ENCODE assay signal across 9 cellular contexts in genomic region chr9:37119360-37119759, GRCh38. TPM values are rescaled to one million over a fixed set of nuclear protein-coding genes. Genes with fewer than 3 reads are reported as not detected.
DNase-seq lines count a peak whose midpoint lies in the region; ATAC-seq and TF ChIP-seq lines count a peak whose summit lies in the region.
"Had no signal": no experiment of that assay in that cellular context is flagged by ENCODE, and none has a peak within 500 bp of the region (broad histone marks: within the 10 kb centered on the region; RNA-seq: fewer than 3 reads in every experiment).

No MANE protein-coding gene starts in this region.

- TF ChIP-seq CTCF in WTC11 (IDR thresholded peaks at IDR 0.05) = no peak
- no peak for TF ChIP-seq CTCF in tibial artery (IDR thresholded peaks at IDR 0.05)

- POLR2A ChIA-PET in WTC11 (lab: Charles Lee) = interaction anchor here (0.6 kb wide), 1 partner anchor 60 kb away, joined by 4 read pairs; no protein-coding TSS in a partner anchor

- H3K4me3 Mint-ChIP-seq in activated naive CD4-positive, alpha-beta T cell treated with anti-CD3 and anti-CD28 coated beads, Interleukin-2, amount 50 U/mL, for 24 hours = no peak overlapping the region
- peak overlapping the region; percentile 97 for H3K4me3 Mint-ChIP-seq in WTC11

- H3K9me3 ChIP-seq in iPS-15b (ENCODE audit: control insufficient read depth, insufficient read depth, low read length) (no peaks in the 10 kb centered on the region), tibial artery (no peaks in the 10 kb centered on the region)
- H3K9me3 ChIP-seq: mucosa of descending colon had no signal

- H3K27me3 ChIP-seq in iPS-15b (ENCODE audit: control insufficient read depth, insufficient read depth, low read length) (no peaks in the 10 kb centered on the region), tibial artery (no peaks in the 10 kb centered on the region)

- H3K27ac ChIP-seq in tibial artery = peak overlapping the region; percentile 88 to 96

- H3K4me3 ChIP-seq in iPS-15b (ENCODE audit: low read depth, low read length) (peak overlapping the region; percentile 84), tibial artery (peak overlapping the region in 1 of 2 donors; percentile 70)

- H3K9me3 Mint-ChIP-seq in activated naive CD4-positive, alpha-beta T cell treated with anti-CD3 and anti-CD28 coated beads, Interleukin-2, amount 50 U/mL, for 24 hours = no peaks in the 10 kb centered on the region
- peaks cover 6% of the 10 kb centered on the region for H3K9me3 Mint-ChIP-seq in WTC11

- H3K36me3 ChIP-seq in iPS-15b (ENCODE audit: control insufficient read depth, insufficient read depth, low read length) (no peaks in the 10 kb centered on the region), tibial artery (no peaks in the 10 kb centered on the region)

- peaks cover 29% of the 10 kb centered on the region for H3K4me1 Mint-ChIP-seq in activated naive CD4-positive, alpha-beta T cell treated with anti-CD3 and anti-CD28 coated beads, Interleukin-2, amount 50 U/mL, for 24 hours
- peaks cover 33% of the 10 kb centered on the region for H3K4me1 Mint-ChIP-seq in WTC11

- H3K27ac Mint-ChIP-seq in activated naive CD4-positive, alpha-beta T cell treated with anti-CD3 and anti-CD28 coated beads, Interleukin-2, amount 50 U/mL, for 24 hours = peak overlapping the region; percentile 100
- no peak overlapping the region; the same call in 1 of the 2 replicates for H3K27ac Mint-ChIP-seq in WTC11

- intact Hi-C loops in tibial artery (cut with DNase I; ENCODE audit: low total_unique reads) = loop anchor here (5.0 kb wide), 1 partner anchor 42 kb away; no protein-coding TSS in a partner anchor

- ATAC-seq in WTC11 = no peak
- ATAC-seq in HG03139 (IDR thresholded peaks at IDR 0.05; ENCODE audit: unreplicated experiment) = no peak

- H3K4me1 ChIP-seq in iPS-15b (ENCODE audit: control insufficient read depth, insufficient read depth, low read length) = peaks cover 2% of the 10 kb centered on the region
- peaks cover 0 to 20% (median 6%) of the 10 kb centered on the region in 4 donors for H3K4me1 ChIP-seq in tibial artery

- CTCF ChIA-PET in WTC11 (lab: Charles Lee) = interaction anchor here (0.5 to 3.2 kb wide), 4 partner anchors 24 to 143 kb away, joined by 3 to 20 read pairs (median 8); no protein-coding TSS in a partner anchor

- H3K36me3 Mint-ChIP-seq in activated naive CD4-positive, alpha-beta T cell treated with anti-CD3 and anti-CD28 coated beads, Interleukin-2, amount 50 U/mL, for 24 hours = peaks cover 7% of the 10 kb centered on the region
- peaks cover 6% of the 10 kb centered on the region for H3K36me3 Mint-ChIP-seq in WTC11

- DNase-seq in activated naive CD4-positive, alpha-beta T cell treated with anti-CD3 and anti-CD28 coated beads, Interleukin-2, amount 50 U/mL, for 16 hours = no peak
- DNase-seq in WTC11 (ENCODE audit: low spot score) = no peak
- DNase-seq in tibial artery = no peak
- no peak for DNase-seq in germinal center (ENCODE audit: low spot score)
- no peak for DNase-seq in ureter (ENCODE audit: low spot score)

- peak overlapping the region; percentile 55 for H3K9ac ChIP-seq in iPS-15b (ENCODE audit: low read depth, low read length)

- no peaks in the 10 kb centered on the region for H3K27me3 Mint-ChIP-seq in activated naive CD4-positive, alpha-beta T cell treated with anti-CD3 and anti-CD28 coated beads, Interleukin-2, amount 50 U/mL, for 24 hours
- H3K27me3 Mint-ChIP-seq in WTC11 (ENCODE audit: low read depth) = peaks cover 14% of the 10 kb centered on the region

TF ChIP-seq in WTC11, 78 proteins besides CTCF, POLR2A, EP300 and RAD21:
- TF ChIP-seq RELA (CRISPR knock-in tag; IDR thresholded peaks at IDR 0.05; ENCODE audit: borderline replicate concordance) (no peak), ESRRA (CRISPR knock-in tag; IDR thresholded peaks at IDR 0.05; ENCODE audit: borderline replicate concordance) (no peak), E2F1 (CRISPR knock-in tag; IDR thresholded peaks at IDR 0.05) (no peak), KAT7 (CRISPR knock-in tag; IDR thresholded peaks at IDR 0.05; ENCODE audit: borderline replicate concordance) (no peak), CBFB (CRISPR knock-in tag; IDR thresholded peaks at IDR 0.05; ENCODE audit: low read depth) (no peak), GABPB1 (CRISPR knock-in tag; IDR thresholded peaks at IDR 0.05) (no peak), ZNF121 (CRISPR knock-in tag; IDR thresholded peaks at IDR 0.05) (no peak), CREB1 (CRISPR knock-in tag; IDR thresholded peaks at IDR 0.05) (no peak), ARID4B (CRISPR knock-in tag; IDR thresholded peaks at IDR 0.05; ENCODE audit: borderline replicate concordance) (no peak), ZNF138 (CRISPR knock-in tag; conservative IDR thresholded peaks at IDR 0.05) (no peak), SMAD4 (CRISPR knock-in tag; IDR thresholded peaks at IDR 0.05) (no peak), ZNF219 (CRISPR knock-in tag; IDR thresholded peaks at IDR 0.05; ENCODE audit: borderline replicate concordance) (no peak), FOXP4 (CRISPR knock-in tag; IDR thresholded peaks at IDR 0.05) (no peak), E2F4 (CRISPR knock-in tag; IDR thresholded peaks at IDR 0.05; ENCODE audit: borderline replicate concordance, low read depth) (no peak)

RNA-seq across cellular contexts. Expression of gene ZCCHC7, which starts 1.0 kb away (rescaled TPM):
- 25.6 to 30.1 TPM (median 27.2 TPM) in 3 replicates for total RNA-seq in WTC11 (2021)
- 31.7 TPM for total RNA-seq in ureter
